Comparison of ENCODE assay signal across 1 cellular context in genomic region chr2:54947596-54948519, GRCh38.
TF ChIP-seq lines count a peak whose summit lies in the region.

No MANE protein-coding gene starts in this region.

TF ChIP-seq in GM23338, 12 proteins besides CTCF, POLR2A, EP300 and RAD21 (continued from another document):
- TF ChIP-seq ZNF462 (CRISPR knock-in tag; IDR thresholded peaks at IDR 0.05) (no peak), EZH2 (IDR thresholded peaks at IDR 0.05; ENCODE audit: low read depth, unreplicated experiment) (no peak), JUNB (IDR thresholded peaks at IDR 0.05; ENCODE audit: unreplicated experiment) (no peak), CREB1 (CRISPR knock-in tag; IDR thresholded peaks at IDR 0.05; ENCODE audit: low read depth) (no peak), POLR2AphosphoS5 (IDR thresholded peaks at IDR 0.05; ENCODE audit: low read depth) (no peak), STAT1 (IDR thresholded peaks at IDR 0.05; ENCODE audit: unreplicated experiment) (no peak)
TF ChIP-seq in GM23338: peak in this region for 0.
